17 cellular contexts compared by ENCODE assay signal in genomic region chr7:70710651-70711050, GRCh38.
DNase-seq lines count a peak whose midpoint lies in the region; ATAC-seq, FAIRE-seq and TF ChIP-seq lines count a peak whose summit lies in the region.
"Had no signal": no experiment of that assay in that cellular context is flagged by ENCODE, and none has a peak within 500 bp of the region (broad histone marks: within the 10 kb centered on the region; RNA-seq: fewer than 3 reads in every experiment).

No MANE protein-coding gene starts in this region.

- H3K4me3 ChIP-seq in Loucy (ENCODE audit: low read length, poor library complexity, severe bottlenecking) (no peak overlapping the region), mesodermal cell (ENCODE audit: extremely low read depth, insufficient read depth, low read length, poor library complexity, severe bottlenecking) (no peak overlapping the region)
- H3K4me3 ChIP-seq: ascending aorta, coronary artery, left lung, sigmoid colon had no signal

- H3K36me3 Mint-ChIP-seq in brain, result peaks cover 90% of the 10 kb centered on the region

- H3K79me2 ChIP-seq in Loucy (ENCODE audit: insufficient read depth, low read length), result peaks cover 91% of the 10 kb centered on the region

- peaks cover 19% of the 10 kb centered on the region for H3K36me3 ChIP-seq in Loucy (ENCODE audit: insufficient read depth, low read length)
- peaks cover 65% of the 10 kb centered on the region for H3K36me3 ChIP-seq in mesodermal cell (ENCODE audit: control insufficient read depth, insufficient read depth, low read length)
- H3K36me3 ChIP-seq: ascending aorta, left lung, sigmoid colon had no signal

- H3K9me2 ChIP-seq in Loucy (replicated peaks; ENCODE audit: low read depth, low read length), result no peaks in the 10 kb centered on the region

- no peak overlapping the region for H2AFZ ChIP-seq in Loucy (ENCODE audit: low read length)

- no peaks in the 10 kb centered on the region for H3F3A ChIP-seq in Loucy (ENCODE audit: low read depth)

- ATAC-seq in HG03442 (IDR thresholded peaks at IDR 0.05; ENCODE audit: unreplicated experiment), result no peak
- ATAC-seq: Panc1 had no signal

- H4K20me1 ChIP-seq in Loucy (ENCODE audit: insufficient read depth, low read length, poor library complexity, severe bottlenecking), result peaks cover 33% of the 10 kb centered on the region

- peak; percentile 74 for FAIRE-seq in urothelium cell line (lab: Jason Lieb, UNC)
- FAIRE-seq: TTC549 had no signal

- no peak overlapping the region for H3K9ac ChIP-seq in Loucy (ENCODE audit: low read depth, low read length, poor library complexity, severe bottlenecking)

- H3K9me3 Mint-ChIP-seq in brain, result peaks cover 8 to 35% (median 22%) of the 10 kb centered on the region in 5 experiments

- H3K27ac ChIP-seq in mesodermal cell (ENCODE audit: low read depth, low read length, severe bottlenecking), result peak overlapping the region; percentile 43
- H3K27ac ChIP-seq: ascending aorta, coronary artery, left lung, sigmoid colon had no signal

- H3K4me2 ChIP-seq in Loucy (ENCODE audit: low read depth, low read length, poor library complexity, severe bottlenecking), result peak overlapping the region; percentile 31

- H3K4me1 ChIP-seq in Loucy (ENCODE audit: insufficient read depth, low read length, poor library complexity, severe bottlenecking) (peaks cover 18% of the 10 kb centered on the region), mesodermal cell (ENCODE audit: control insufficient read depth, insufficient read depth, low read length, poor library complexity, severe bottlenecking) (peaks cover 32% of the 10 kb centered on the region)

- DNase-seq in urothelium cell line (ENCODE audit: low spot score) (no peak), DMS53 treated with DMSO at 0.1 percent for 48 hours (lab: John Stamatoyannopoulos, UW; ENCODE audit: unreplicated experiment) (no peak)
- DNase-seq in activated CD8-positive, alpha-beta memory T cell treated with anti-CD3 and anti-CD28 coated beads, Interleukin-2, amount 50 U/mL, for 4 hours, result no peak
- DNase-seq: activated CD4-positive, alpha-beta T cell treated with anti-CD3 and anti-CD28 coated beads, Interleukin-2, amount 10 ng/mL, durations not matched to agents 7 days and 5 days; activated naive CD4-positive, alpha-beta T cell; DMS 273 treated with DMSO at 0.1 percent for 48 hours; GF-D8; left lung; sigmoid colon had no signal

- peaks cover 2% of the 10 kb centered on the region for H3K4me1 Mint-ChIP-seq in brain
- H3K4me1 Mint-ChIP-seq: activated CD4-positive, alpha-beta T cell treated with anti-CD3 and anti-CD28 coated beads, Interleukin-2, amount 10 ng/mL, durations not matched to agents 7 days and 5 days had no signal

- WGBS in mesodermal cell (ENCODE audit: insufficient coverage in 2 of 2), 2 experiments, result 92 to 96% methylated on average over 2 to 3 of the region's 3 CpGs

- H3K27ac Mint-ChIP-seq in brain, result peak overlapping the region in 3 of 5 experiments; percentile 41 to 88 (median 48)
- H3K27ac Mint-ChIP-seq: activated CD4-positive, alpha-beta T cell treated with anti-CD3 and anti-CD28 coated beads, Interleukin-2, amount 10 ng/mL, durations not matched to agents 7 days and 5 days had no signal

- TF ChIP-seq CTCF in Loucy (conservative IDR thresholded peaks at IDR 0.05; ENCODE audit: low read length), result no peak
- no peak for TF ChIP-seq CTCF in brain (conservative IDR thresholded peaks at IDR 0.05)

- peaks cover 5% of the 10 kb centered on the region for H3K27me3 Mint-ChIP-seq in brain
- H3K27me3 Mint-ChIP-seq: activated CD4-positive, alpha-beta T cell treated with anti-CD3 and anti-CD28 coated beads, Interleukin-2, amount 10 ng/mL, durations not matched to agents 7 days and 5 days had no signal

- no peaks in the 10 kb centered on the region for H3K27me3 ChIP-seq in Loucy (ENCODE audit: insufficient read depth, low read length, poor library complexity, severe bottlenecking)
- H3K27me3 ChIP-seq: ascending aorta, left lung, sigmoid colon had no signal

- H3K9me3 ChIP-seq in Loucy (ENCODE audit: insufficient read depth, low read depth, low read length) (no peaks in the 10 kb centered on the region), mesodermal cell (ENCODE audit: control insufficient read depth, low read length) (peaks cover 8% of the 10 kb centered on the region)
- H3K9me3 ChIP-seq: ascending aorta, sigmoid colon had no signal

- peak overlapping the region in 3 of 5 experiments; percentile 1 to 42 (median 26) for H3K4me3 Mint-ChIP-seq in brain
- H3K4me3 Mint-ChIP-seq: activated CD4-positive, alpha-beta T cell treated with anti-CD3 and anti-CD28 coated beads, Interleukin-2, amount 10 ng/mL, durations not matched to agents 7 days and 5 days had no signal
